Comparison of ENCODE assay signal across 8 cellular contexts in genomic region chr16:25030420-25031131, GRCh38. TPM values are rescaled to one million over a fixed set of nuclear protein-coding genes. Genes with fewer than 3 reads are reported as not detected.
DNase-seq lines count a peak whose midpoint lies in the region; ATAC-seq and TF ChIP-seq lines count a peak whose summit lies in the region.

No MANE protein-coding gene starts in this region.

- H3K4me2 ChIP-seq in PC-3 (ENCODE audit: low read length), result peak overlapping the region; percentile 81

- TF ChIP-seq CTCF in PC-3 (conservative IDR thresholded peaks at IDR 0.05; ENCODE audit: low read depth, low read length), result no peak

- H2AFZ ChIP-seq in ACC112 (ENCODE audit: low read length, unreplicated experiment) (peak overlapping the region; percentile 93), PC-3 (ENCODE audit: low read length) (peak overlapping the region; percentile 86)

- peaks cover 18% of the 10 kb centered on the region for H3K4me1 ChIP-seq in ACC112 (ENCODE audit: control insufficient read depth, insufficient read depth, low read length, unreplicated experiment)
- peaks cover 12% of the 10 kb centered on the region for H3K4me1 ChIP-seq in PC-3 (ENCODE audit: insufficient read depth, low read length)
- H3K4me1 ChIP-seq in iPS-20b (ENCODE audit: insufficient read depth, low read length), result no peaks in the 10 kb centered on the region

- no peaks in the 10 kb centered on the region for H3K36me3 ChIP-seq in ACC112 (ENCODE audit: insufficient read depth, low read length)
- H3K36me3 ChIP-seq in PC-3 (ENCODE audit: low read depth, low read length), result no peaks in the 10 kb centered on the region
- H3K36me3 ChIP-seq in iPS-20b (ENCODE audit: insufficient read depth, low read depth, low read length), result no peaks in the 10 kb centered on the region

- DNase-seq in PC-3, result no peak
- no peak for DNase-seq in NCI-H2196 treated with DMSO at 0.1 percent for 48 hours (lab: John Stamatoyannopoulos, UW; ENCODE audit: unreplicated experiment)
- DNase-seq in iPS-NIHi7 (ENCODE audit: extremely low spot score), result no peak
- no peak for DNase-seq in EL

- H3K4me3 ChIP-seq in ACC112 (ENCODE audit: low read depth, low read length), result peak overlapping the region; percentile 70
- H3K4me3 ChIP-seq in PC-3 (ENCODE audit: low read length), result peak overlapping the region; percentile 51; the same call in 1 of the 2 replicates
- H3K4me3 ChIP-seq in iPS-20b (ENCODE audit: low read length), result peak overlapping the region; percentile 59

- intact Hi-C loops in PC-3 (cut with micrococcal nuclease), result no loop called here

- H3K79me2 ChIP-seq in ACC112 (ENCODE audit: control insufficient read depth, insufficient read depth, low read length, unreplicated experiment) (peaks cover 3% of the 10 kb centered on the region), PC-3 (ENCODE audit: low read length) (peaks cover 10% of the 10 kb centered on the region)

- BruUV-seq in PC-3 (replicated peaks; lab: Mats Ljungman, UMichigan), result no TSS peak

- H3K27ac ChIP-seq in ACC112 (ENCODE audit: low read depth, low read length) (no peak overlapping the region), PC-3 (ENCODE audit: low read length) (no peak overlapping the region), iPS-20b (ENCODE audit: low read length) (no peak overlapping the region)

- no peaks in the 10 kb centered on the region for H3F3A ChIP-seq in PC-3 (ENCODE audit: low read length, unreplicated experiment)

- H3K9me3 ChIP-seq in PC-3 (ENCODE audit: low read length) (no peaks in the 10 kb centered on the region), iPS-20b (ENCODE audit: insufficient read depth, low read depth, low read length) (no peaks in the 10 kb centered on the region)

- no peaks in the 10 kb centered on the region for H3K9me2 ChIP-seq in PC-3 (replicated peaks; ENCODE audit: low read length)

- no peaks in the 10 kb centered on the region for H4K20me1 ChIP-seq in PC-3 (ENCODE audit: low read length)

- CTCF ChIA-PET in PC-3 (lab: Charles Lee), result no interaction called here

- ATAC-seq in GM21515 (IDR thresholded peaks at IDR 0.05; ENCODE audit: unreplicated experiment) (peak; percentile 27), PC-3 (no peak), GM19328 (IDR thresholded peaks at IDR 0.05; ENCODE audit: unreplicated experiment) (no peak)

- no peaks in the 10 kb centered on the region for H3K27me3 ChIP-seq in ACC112 (ENCODE audit: insufficient read depth, low read length)
- H3K27me3 ChIP-seq in PC-3 (ENCODE audit: low read length), result no peaks in the 10 kb centered on the region
- no peaks in the 10 kb centered on the region for H3K27me3 ChIP-seq in iPS-20b (ENCODE audit: insufficient read depth, low read length)

- H3K9ac ChIP-seq in PC-3 (ENCODE audit: low read length) (no peak overlapping the region), iPS-20b (ENCODE audit: low read depth, low read length) (no peak overlapping the region)

- POLR2A ChIA-PET in PC-3 (lab: Charles Lee; ENCODE audit: unreplicated experiment), result interaction anchor here (0.6 kb wide), 1 partner anchor 36 kb away, joined by 3 read pairs; no protein-coding TSS in a partner anchor

RNA-seq across cellular contexts. Expression of gene ARHGAP17, which starts 15.4 kb away (rescaled TPM):
- total RNA-seq in PC-3 (2014; rRNA removed), result 12.8 and 15.7 TPM in 2 replicates
